Comparison of ENCODE assay signal across 20 cellular contexts in the genomic region with DNA sequence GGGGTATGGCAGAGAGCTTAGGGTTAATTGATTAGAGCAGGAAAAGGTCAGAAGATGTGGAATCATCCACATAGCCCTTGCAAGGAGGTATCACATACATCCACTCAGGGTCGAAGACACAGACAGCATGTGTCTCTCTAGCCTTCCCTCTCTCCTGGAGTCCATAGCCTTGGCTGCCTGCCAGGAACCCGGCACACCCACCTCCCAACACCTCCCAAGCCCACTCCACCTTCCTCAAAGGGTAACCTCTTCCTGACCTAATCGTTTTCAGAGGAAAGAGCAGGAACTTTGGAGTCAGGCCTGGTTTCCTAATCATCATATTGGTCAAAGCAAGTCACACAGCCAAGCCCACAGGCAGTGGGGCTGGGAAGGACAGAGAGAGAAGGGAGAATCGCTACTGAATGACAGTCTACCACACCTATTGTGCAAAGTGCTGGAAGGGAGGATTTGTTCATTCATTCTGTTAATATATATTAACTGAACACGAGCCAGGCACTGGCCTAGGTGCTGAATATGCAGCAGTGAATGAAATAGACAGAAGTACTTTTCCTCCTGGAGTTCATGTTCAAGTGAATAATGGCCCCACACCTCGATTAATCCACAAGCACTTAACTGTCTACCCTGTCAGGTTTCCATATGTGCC.
DNase-seq lines count a peak whose midpoint lies in the region; TF ChIP-seq lines count a peak whose summit lies in the region.
"Had no signal": no experiment of that assay in that cellular context is flagged by ENCODE, and none has a peak within 500 bp of the region (broad histone marks: within the 10 kb centered on the region; RNA-seq: fewer than 3 reads in every experiment).

No MANE protein-coding gene starts in this region.

- in situ Hi-C loops in astrocyte of the spinal cord (cut with HindIII; ENCODE audit: low sequenced_read_pairs), result no loop called here

- peak; percentile 13 for DNase-seq in EH (ENCODE audit: low read depth)
- DNase-seq in Kasumi-1 (lab: John Stamatoyannopoulos, UW), result peak; percentile 18 to 27
- peak; percentile 23 for DNase-seq in astrocyte of the spinal cord (ENCODE audit: low read depth, low spot score)
- DNase-seq in iris pigment epithelial cell (ENCODE audit: low read depth), result peak; percentile 33
- no peak for DNase-seq in NOMO-1 (lab: John Stamatoyannopoulos, UW; ENCODE audit: unreplicated experiment in 2 of 2)
- no peak for DNase-seq in NK-92 (lab: John Stamatoyannopoulos, UW; ENCODE audit: unreplicated experiment)
- DNase-seq in D341Med (ENCODE audit: low spot score), result no peak
- DNase-seq: activated B cell treated with CpG ODN at 0.5 μM for 24 hours; activated naive CD4-positive, alpha-beta T cell treated with anti-CD3 and anti-CD28 coated beads for 36 hours; activated T-cell treated with anti-CD3 and anti-CD28 coated beads, Interleukin-2, amount 50 U/mL, for 4 hours; BE2C; colonic mucosa; hippocampal formation; natural killer cell; NCI-H1930; stimulated activated CD4-positive, alpha-beta T cell treated with anti-CD3 and anti-CD28 coated beads, Interleukin-1b, Interleukin-23, amount 100 ng/mL, for 48 hours; stimulated activated naive CD4-positive, alpha-beta T cell; T-helper 2 cell; transverse colon had no signal

- H3K4me3 ChIP-seq in astrocyte of the spinal cord (ENCODE audit: low read depth, low read length), result no peak overlapping the region
- H3K4me3 ChIP-seq: ascending aorta, colonic mucosa, transverse colon had no signal

- no peak for TF ChIP-seq CTCF in astrocyte of the spinal cord (IDR thresholded peaks at IDR 0.05; ENCODE audit: low read depth, low read length)

Comparison
In these comparisons a context has a peak if more than half of its experiments do, and no peak if none do; other contexts are left out.
1. DNase-seq: peak in EH (single experiment), Kasumi-1 (2 of 2), astrocyte of the spinal cord (single experiment) and iris pigment epithelial cell (single experiment); none in NOMO-1 (0 of 2), NK-92 (single experiment) and D341Med (single experiment).